In the genomic region with DNA sequence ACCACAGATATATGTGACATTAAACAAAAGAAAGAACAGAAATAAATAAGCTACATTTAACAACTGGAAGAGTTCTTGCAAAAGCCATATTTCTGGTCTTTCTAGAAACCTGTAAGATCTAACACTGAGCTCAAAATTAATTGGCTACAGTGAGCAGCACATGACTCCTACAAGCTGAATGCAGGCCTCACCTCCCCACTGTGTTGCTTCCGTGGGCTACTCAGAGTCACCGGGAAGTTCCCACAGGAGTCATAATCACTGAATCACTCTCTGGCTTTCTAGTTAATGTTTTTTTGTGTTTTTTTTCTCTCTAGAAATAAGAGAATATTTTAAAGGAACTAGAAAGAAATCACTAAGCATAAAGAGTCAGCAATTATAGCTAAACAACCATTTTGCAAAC, we compare ENCODE assay signal across 15 cellular contexts. TPM values are rescaled to one million over a fixed set of nuclear protein-coding genes. Genes with fewer than 3 reads are reported as not detected.
DNase-seq lines count a peak whose midpoint lies in the region; TF ChIP-seq lines count a peak whose summit lies in the region.
"Had no signal": no experiment of that assay in that cellular context is flagged by ENCODE, and none has a peak within 500 bp of the region (broad histone marks: within the 10 kb centered on the region; RNA-seq: fewer than 3 reads in every experiment).

No MANE protein-coding gene starts in this region.

- H3K4me3 ChIP-seq in epithelial cell of proximal tubule (ENCODE audit: low read depth, low read length): no peak overlapping the region
- H3K4me3 ChIP-seq: heart right ventricle, ovary had no signal

- peak; percentile 87 for DNase-seq in EH (ENCODE audit: low read depth)
- peak; percentile 38 for DNase-seq in RKO (ENCODE audit: low spot score)
- DNase-seq in epithelial cell of proximal tubule (ENCODE audit: low read depth): peak; percentile 62
- peak; percentile 65 for DNase-seq in pulmonary artery endothelial cell (ENCODE audit: low read depth, low spot score)
- no peak for DNase-seq in iPS-NIHi7 (ENCODE audit: extremely low spot score)
- DNase-seq in GM13977 (ENCODE audit: low spot score): no peak
- no peak for DNase-seq in pons (ENCODE audit: low spot score)
- no peak for DNase-seq in NCI-H2081 treated with DMSO at 0.1 percent for 48 hours (lab: John Stamatoyannopoulos, UW)
- DNase-seq: activated B cell treated with CpG ODN at 0.5 μM for 24 hours; Caco-2; heart right ventricle; NCI-H1436 treated with DMSO at 0.1 percent for 48 hours; NCI-H748 treated with DMSO at 0.1 percent for 48 hours; ovary; stimulated activated naive B cell treated with anti-CD40 and anti-IgM and Interleukin-4, amounts not matched to agents 10 μg/mL and 1 μg/mL and 100 μg/mL, for 72 hours had no signal

- in situ Hi-C loops in GM13977 (cut with MboI; ENCODE audit: low pct_unique_long_range_greater_than_20kb, low sequenced_read_pairs, unreplicated experiment): no loop called here

- TF ChIP-seq CTCF in epithelial cell of proximal tubule (conservative IDR thresholded peaks at IDR 0.05; ENCODE audit: low read depth, low read length) (no peak), GM13977 (IDR thresholded peaks at IDR 0.05; ENCODE audit: extremely low read depth, insufficient read depth, missing control alignments) (no peak)

RNA-seq across cellular contexts. Expression of gene MRPS24, which starts 10.2 kb away (rescaled TPM):
- total RNA-seq in epithelial cell of proximal tubule (156 and 225 TPM in 2 replicates), pulmonary artery endothelial cell (64.0 and 87.2 TPM in 2 replicates)

RNA-seq across cellular contexts. Expression of gene URGCP, which starts 26.9 kb away (rescaled TPM):
- 17.6 and 17.7 TPM in 2 replicates for total RNA-seq in epithelial cell of proximal tubule
- total RNA-seq in pulmonary artery endothelial cell: 23.9 and 27.0 TPM in 2 replicates

RNA-seq across cellular contexts. Expression of gene UBE2D4, which starts 46.8 kb away (rescaled TPM):
- total RNA-seq in epithelial cell of proximal tubule: 22.5 and 26.7 TPM in 2 replicates
- 8.0 and 9.4 TPM in 2 replicates for total RNA-seq in pulmonary artery endothelial cell

Comparison
In these comparisons a context has a peak if more than half of its experiments do, and no peak if none do; other contexts are left out.
1. DNase-seq: peak in EH (single experiment), RKO (single experiment), epithelial cell of proximal tubule (single experiment) and pulmonary artery endothelial cell (single experiment); none in iPS-NIHi7 (single experiment), GM13977 (single experiment), pons (single experiment) and NCI-H2081 treated with DMSO at 0.1 percent for 48 hours (single experiment).